ENCODE assay signal across 23 cellular contexts in genomic region chr12:1846421-1847405, GRCh38. TPM values are rescaled to one million over a fixed set of nuclear protein-coding genes. Genes with fewer than 3 reads are reported as not detected.
A peak's percentile ranks its signal among the peaks of the same experiment; 100 is the strongest.
DNase-seq lines count a peak whose midpoint lies in the region; ATAC-seq, FAIRE-seq and TF ChIP-seq lines count a peak whose summit lies in the region.
"Had no signal": no experiment of that assay in that cellular context is flagged by ENCODE, and none has a peak within 500 bp of the region (broad histone marks: within the 10 kb centered on the region; RNA-seq: fewer than 3 reads in every experiment).

No MANE protein-coding gene starts in this region.

- TF ChIP-seq EP300 in upper lobe of left lung (IDR thresholded peaks at IDR 0.05), result no peak

- no peak for FAIRE-seq in GM12892 (lab: Jason Lieb, UNC)
- FAIRE-seq: H1, HepG2 had no signal

- POLR2A ChIA-PET in activated CD8-positive, alpha-beta T cell treated with anti-CD3 and anti-CD28 coated beads, Interleukin-2, amount 10 ng/mL, durations not matched to agents 7 days and 5 days (lab: Charles Lee), result no interaction called here
- POLR2A ChIA-PET in activated CD8-positive, alpha-beta T cell treated with anti-CD3 and anti-CD28 coated beads for 36 hours (lab: Charles Lee), result no interaction called here

- H3K4me3 Mint-ChIP-seq in activated CD8-positive, alpha-beta T cell treated with anti-CD3 and anti-CD28 coated beads, Interleukin-2, amount 10 ng/mL, durations not matched to agents 7 days and 5 days, result no peak overlapping the region
- no peak overlapping the region for H3K4me3 Mint-ChIP-seq in activated CD8-positive, alpha-beta T cell treated with anti-CD3 and anti-CD28 coated beads for 36 hours
- H3K4me3 Mint-ChIP-seq: HFFc6 had no signal

- H3K27ac Mint-ChIP-seq in activated CD8-positive, alpha-beta T cell treated with anti-CD3 and anti-CD28 coated beads, Interleukin-2, amount 10 ng/mL, durations not matched to agents 7 days and 5 days, result peak overlapping the region; percentile 7
- no peak overlapping the region for H3K27ac Mint-ChIP-seq in activated CD8-positive, alpha-beta T cell treated with anti-CD3 and anti-CD28 coated beads for 36 hours
- H3K27ac Mint-ChIP-seq: HFFc6 had no signal

- peaks cover 7% of the 10 kb centered on the region for H3K4me1 Mint-ChIP-seq in activated CD8-positive, alpha-beta T cell treated with anti-CD3 and anti-CD28 coated beads, Interleukin-2, amount 10 ng/mL, durations not matched to agents 7 days and 5 days (ENCODE audit: low read depth)
- H3K4me1 Mint-ChIP-seq in activated CD8-positive, alpha-beta T cell treated with anti-CD3 and anti-CD28 coated beads for 36 hours (ENCODE audit: low read depth), result peaks cover 12% of the 10 kb centered on the region

- H3K36me3 Mint-ChIP-seq in activated CD8-positive, alpha-beta T cell treated with anti-CD3 and anti-CD28 coated beads, Interleukin-2, amount 10 ng/mL, durations not matched to agents 7 days and 5 days (ENCODE audit: low read depth), result no peaks in the 10 kb centered on the region
- no peaks in the 10 kb centered on the region for H3K36me3 Mint-ChIP-seq in activated CD8-positive, alpha-beta T cell treated with anti-CD3 and anti-CD28 coated beads for 36 hours (ENCODE audit: low read depth)

- CTCF ChIA-PET in activated CD8-positive, alpha-beta T cell treated with anti-CD3 and anti-CD28 coated beads, Interleukin-2, amount 10 ng/mL, durations not matched to agents 7 days and 5 days (lab: Charles Lee), result interaction anchor here (0.9 kb wide), 1 partner anchor 93 kb away, joined by 3 read pairs; no protein-coding TSS in a partner anchor
- CTCF ChIA-PET in activated CD8-positive, alpha-beta T cell treated with anti-CD3 and anti-CD28 coated beads for 36 hours (lab: Charles Lee), result no interaction called here

- ATAC-seq in activated CD8-positive, alpha-beta T cell treated with anti-CD3 and anti-CD28 coated beads, Interleukin-2, amount 10 ng/mL, durations not matched to agents 7 days and 5 days, result no peak
- no peak for ATAC-seq in activated CD8-positive, alpha-beta T cell treated with anti-CD3 and anti-CD28 coated beads for 36 hours
- ATAC-seq in RWPE2 (ENCODE audit: low read depth), result no peak
- no peak for ATAC-seq in upper lobe of left lung (ENCODE audit: low FRiP score in 2 of 2)
- ATAC-seq: HepG2, Right ventricle myocardium inferior had no signal

- WGBS in upper lobe of left lung, 2 donors, result 74 to 82% methylated on average over 7 to 24 of the region's 24 CpGs

- H3K4me3 ChIP-seq in RWPE2 (ENCODE audit: severe bottlenecking), result no peak overlapping the region
- no peak overlapping the region for H3K4me3 ChIP-seq in upper lobe of left lung
- H3K4me3 ChIP-seq: PC-9 had no signal

- H3K9me3 ChIP-seq in RWPE2 (ENCODE audit: severe bottlenecking) (no peaks in the 10 kb centered on the region), upper lobe of left lung (no peaks in the 10 kb centered on the region)
- H3K9me3 ChIP-seq: BE2C had no signal

- no peaks in the 10 kb centered on the region for H3K36me3 ChIP-seq in RWPE2 (ENCODE audit: low read depth)
- H3K36me3 ChIP-seq in upper lobe of left lung, result no peaks in the 10 kb centered on the region
- H3K36me3 ChIP-seq: BE2C had no signal

- H3K9me3 Mint-ChIP-seq in activated CD8-positive, alpha-beta T cell treated with anti-CD3 and anti-CD28 coated beads, Interleukin-2, amount 10 ng/mL, durations not matched to agents 7 days and 5 days (ENCODE audit: insufficient read depth), result no peaks in the 10 kb centered on the region
- no peaks in the 10 kb centered on the region for H3K9me3 Mint-ChIP-seq in activated CD8-positive, alpha-beta T cell treated with anti-CD3 and anti-CD28 coated beads for 36 hours
- H3K9me3 Mint-ChIP-seq: HFFc6 had no signal

- peaks cover 45% of the 10 kb centered on the region for H3K27me3 ChIP-seq in RWPE2 (ENCODE audit: insufficient read depth, poor library complexity, severe bottlenecking)
- H3K27me3 ChIP-seq in upper lobe of left lung, result no peaks in the 10 kb centered on the region
- H3K27me3 ChIP-seq: BE2C had no signal

- no peak for TF ChIP-seq CTCF in activated CD8-positive, alpha-beta T cell treated with anti-CD3 and anti-CD28 coated beads for 36 hours (IDR thresholded peaks at IDR 0.05)
- TF ChIP-seq CTCF in RWPE2 (IDR thresholded peaks at IDR 0.05; ENCODE audit: poor library complexity, severe bottlenecking) (no peak), upper lobe of left lung (IDR thresholded peaks at IDR 0.05) (no peak)

- TF ChIP-seq POLR2A in upper lobe of left lung (IDR thresholded peaks at IDR 0.05), result no peak
- TF ChIP-seq POLR2A in GM12892 (IDR thresholded peaks at IDR 0.05; ENCODE audit: low read depth, low read length), result no peak

- H3K4me1 ChIP-seq in RWPE2 (ENCODE audit: insufficient read depth, poor library complexity, severe bottlenecking) (no peaks in the 10 kb centered on the region), upper lobe of left lung (no peaks in the 10 kb centered on the region)
- H3K4me1 ChIP-seq: BE2C had no signal

- H3K27me3 Mint-ChIP-seq in activated CD8-positive, alpha-beta T cell treated with anti-CD3 and anti-CD28 coated beads, Interleukin-2, amount 10 ng/mL, durations not matched to agents 7 days and 5 days (ENCODE audit: low read depth), result peaks cover 6% of the 10 kb centered on the region
- peaks cover 3% of the 10 kb centered on the region for H3K27me3 Mint-ChIP-seq in activated CD8-positive, alpha-beta T cell treated with anti-CD3 and anti-CD28 coated beads for 36 hours

- H3K27ac ChIP-seq in RWPE2 (ENCODE audit: poor library complexity, severe bottlenecking) (no peak overlapping the region), upper lobe of left lung (no peak overlapping the region)
- H3K27ac ChIP-seq: 22Rv1, PC-9 had no signal

- DNase-seq in activated CD8-positive, alpha-beta T cell treated with anti-CD3 and anti-CD28 coated beads, Interleukin-2, amount 10 ng/mL, durations not matched to agents 7 days and 5 days, result no peak
- DNase-seq in activated CD8-positive, alpha-beta T cell treated with anti-CD3 and anti-CD28 coated beads for 36 hours, result no peak
- DNase-seq in RWPE2 (ENCODE audit: low spot score) (peak; percentile 74), mesenteric fat pad (ENCODE audit: low spot score) (peak; percentile 83), upper lobe of left lung (peak; percentile 15 to 66), SKM-1 (lab: John Stamatoyannopoulos, UW; ENCODE audit: unreplicated experiment) (no peak), GM12892 (ENCODE audit: insufficient read length) (no peak), DMS153 (lab: John Stamatoyannopoulos, UW) (no peak)
- DNase-seq: BE2C, DMS 273 treated with DMSO at 0.1 percent for 48 hours, HFFc6, KG1, NCI-H146, NCI-H2081, NCI-H510A, NCI-H774, PC-9 had no signal

- intact Hi-C loops in activated CD8-positive, alpha-beta T cell treated with anti-CD3 and anti-CD28 coated beads for 36 hours (cut with micrococcal nuclease), result no loop called here

RNA-seq across cellular contexts. Expression of gene LRTM2, which starts 26.3 kb away (rescaled TPM):
- total RNA-seq in activated CD8-positive, alpha-beta T cell treated with anti-CD3 and anti-CD28 coated beads, Interleukin-2, amount 10 ng/mL, durations not matched to agents 7 days and 5 days, result not detected
- total RNA-seq in activated CD8-positive, alpha-beta T cell treated with anti-CD3 and anti-CD28 coated beads for 36 hours, result not detected
- total RNA-seq in mesenteric fat pad (not detected), upper lobe of left lung (not detected)
- polyA plus RNA-seq in GM12892 (2012; ENCODE audit: missing spikeins), result not detected
- total RNA-seq: Daoy, H1, HepG2, HFFc6, PC-9, Right ventricle myocardium inferior had no signal
- polyA plus RNA-seq: AG04450 had no signal

Comparison
In these comparisons a context has a peak if more than half of its experiments do, and no peak if none do; other contexts are left out.
1. DNase-seq: peak in RWPE2 (single experiment), mesenteric fat pad (single experiment) and upper lobe of left lung (2 of 2); none in activated CD8-positive, alpha-beta T cell treated with anti-CD3 and anti-CD28 coated beads, Interleukin-2, amount 10 ng/mL, durations not matched to agents 7 days and 5 days (single experiment), activated CD8-positive, alpha-beta T cell treated with anti-CD3 and anti-CD28 coated beads for 36 hours (single experiment), SKM-1 (single experiment), GM12892 (single experiment) and DMS153 (single experiment).